In genomic region chr10:86139066-86139657, GRCh38 we compare ENCODE assay signal across 10 cellular contexts.
A peak's percentile ranks its signal among the peaks of the same experiment; 100 is the strongest.
DNase-seq lines count a peak whose midpoint lies in the region; ATAC-seq, FAIRE-seq and TF ChIP-seq lines count a peak whose summit lies in the region.
"Had no signal": no experiment of that assay in that cellular context is flagged by ENCODE, and none has a peak within 500 bp of the region (broad histone marks: within the 10 kb centered on the region; RNA-seq: fewer than 3 reads in every experiment).

No MANE protein-coding gene starts in this region.

- H3K9me3 ChIP-seq in BE2C: no peaks in the 10 kb centered on the region

- H3K27me3 ChIP-seq in BE2C: no peaks in the 10 kb centered on the region

- peak; percentile 53 for DNase-seq in BE2C
- peak; percentile 69 for DNase-seq in medulla oblongata (ENCODE audit: extremely low spot score)
- DNase-seq in GM19239 (ENCODE audit: insufficient read length, low spot score): no peak
- DNase-seq in NCI-H1105 treated with DMSO at 0.1 percent for 48 hours (lab: John Stamatoyannopoulos, UW): no peak

- H3K4me3 ChIP-seq in BE2C (ENCODE audit: low read depth, low read length) (no peak overlapping the region), WI38 (ENCODE audit: low read depth, low read length) (no peak overlapping the region)

- H3K36me3 ChIP-seq in BE2C: no peaks in the 10 kb centered on the region; the same call in 1 of the 2 replicates

- ATAC-seq in GM21717 (IDR thresholded peaks at IDR 0.05; ENCODE audit: unreplicated experiment) (peak; percentile 62), esophagus mucosa (no peak), GM19023 (IDR thresholded peaks at IDR 0.05; ENCODE audit: unreplicated experiment) (no peak)
- ATAC-seq: T-cell had no signal

- TF ChIP-seq CTCF in BE2C (IDR thresholded peaks at IDR 0.05; ENCODE audit: low read depth, low read length) (peak; percentile 82), WI38 (IDR thresholded peaks at IDR 0.05; ENCODE audit: low read depth, low read length) (0 out of 2 replicates have a peak, but pooled peaks have one; percentile 4)

- no peak for FAIRE-seq in GM19239 (lab: Jason Lieb, UNC)
- FAIRE-seq: endometrium had no signal

- H3K4me1 ChIP-seq in BE2C: no peaks in the 10 kb centered on the region

Comparison
In these comparisons a context has a peak if more than half of its experiments do, and no peak if none do; other contexts are left out.
1. DNase-seq: peak in BE2C (single experiment) and medulla oblongata (single experiment); none in GM19239 (single experiment) and NCI-H1105 treated with DMSO at 0.1 percent for 48 hours (single experiment).